In the genomic region with DNA sequence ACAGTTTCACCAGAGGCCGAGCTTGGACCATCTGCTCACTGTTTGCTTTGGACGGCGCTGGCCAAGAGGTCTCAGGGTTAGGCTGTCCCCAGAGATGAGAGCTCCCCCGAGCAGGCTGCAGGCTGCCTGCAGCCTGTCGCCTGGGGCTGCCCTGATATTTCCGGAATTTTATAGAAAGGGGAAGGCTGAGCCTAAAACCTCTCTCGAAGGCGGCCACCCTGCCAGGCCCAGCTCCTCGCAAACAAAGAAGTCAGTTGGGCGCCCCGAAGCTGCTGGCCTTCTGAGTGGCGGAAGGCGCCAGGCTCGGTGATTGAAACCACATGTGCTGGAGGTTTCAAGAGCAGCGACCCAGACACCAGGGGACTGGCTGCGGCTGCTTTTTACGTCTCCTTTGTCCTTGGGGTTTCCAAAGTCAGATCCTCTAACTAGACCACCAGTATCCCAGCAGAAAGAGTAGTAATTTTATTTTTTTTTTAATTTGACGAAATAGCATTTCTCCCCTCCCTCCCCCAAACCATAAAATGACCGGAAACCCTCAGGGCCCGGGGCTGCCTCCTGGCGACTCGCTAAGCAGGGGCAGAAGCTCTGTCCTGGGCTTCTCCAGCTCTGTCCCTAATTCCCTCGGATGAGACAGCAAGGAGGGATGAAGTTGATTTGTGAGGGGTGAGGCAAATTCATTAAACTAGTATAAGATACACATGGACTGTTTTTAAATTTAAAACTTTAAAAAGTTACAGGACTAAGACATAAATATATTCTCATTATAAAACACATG, we compare ENCODE assay signal across 1 cellular context.
TF ChIP-seq lines count a peak whose summit lies in the region.

No MANE protein-coding gene starts in this region.

TF ChIP-seq in WTC11, 78 proteins besides CTCF, POLR2A, EP300 and RAD21 (continued from another document):
- no peak for TF ChIP-seq ZSCAN18 (CRISPR knock-in tag; IDR thresholded peaks at IDR 0.05)
- no peak for TF ChIP-seq SP1 (CRISPR knock-in tag; conservative IDR thresholded peaks at IDR 0.05)
- no peak for TF ChIP-seq JAZF1 (CRISPR knock-in tag; IDR thresholded peaks at IDR 0.05)
